ENCODE assay signal across 14 cellular contexts in genomic region chr3:15273214-15273613, GRCh38. TPM values are rescaled to one million over a fixed set of nuclear protein-coding genes. Genes with fewer than 3 reads are reported as not detected.
DNase-seq lines count a peak whose midpoint lies in the region; ATAC-seq and TF ChIP-seq lines count a peak whose summit lies in the region.
"Had no signal": no experiment of that assay in that cellular context is flagged by ENCODE, and none has a peak within 500 bp of the region (broad histone marks: within the 10 kb centered on the region; RNA-seq: fewer than 3 reads in every experiment).

No MANE protein-coding gene starts in this region.

- ATAC-seq in activated CD4-positive, alpha-beta T cell treated with anti-CD3 and anti-CD28 coated beads for 36 hours, result no peak
- ATAC-seq in central memory CD8-positive, alpha-beta T cell (replicated peaks; ENCODE audit: extremely low read depth, poor library complexity, severe bottlenecking), result no peak
- no peak for ATAC-seq in stimulated activated effector memory CD8-positive, alpha-beta T cell treated with anti-CD3 and anti-CD28 coated beads, Interleukin-12 subunit alpha, Interleukin-12 subunit beta, amount 100 ng/mL, for 72 hours
- ATAC-seq in activated CD4-positive, CD25-positive, alpha-beta regulatory T cell treated with anti-CD3 and anti-CD28 coated beads, Interleukin-2, amount 50 U/mL, for 24 hours, result no peak
- ATAC-seq: heart left ventricle, left colon had no signal

- H2AFZ ChIP-seq in OCI-LY3 (ENCODE audit: low read depth, low read length), result no peak overlapping the region
- H2AFZ ChIP-seq: GM23248 had no signal

- no peaks in the 10 kb centered on the region for H3K9me3 Mint-ChIP-seq in activated CD4-positive, alpha-beta T cell treated with anti-CD3 and anti-CD28 coated beads for 36 hours (ENCODE audit: low read depth)
- H3K9me3 Mint-ChIP-seq in central memory CD8-positive, alpha-beta T cell, result no peaks in the 10 kb centered on the region
- no peaks in the 10 kb centered on the region for H3K9me3 Mint-ChIP-seq in stimulated activated effector memory CD8-positive, alpha-beta T cell treated with anti-CD3 and anti-CD28 coated beads, Interleukin-12 subunit alpha, Interleukin-12 subunit beta, amount 100 ng/mL, for 72 hours
- H3K9me3 Mint-ChIP-seq in type B pancreatic cell, result no peaks in the 10 kb centered on the region

- H3K36me3 ChIP-seq in OCI-LY3 (replicated peaks; ENCODE audit: low read depth, low read length), result peaks cover 33% of the 10 kb centered on the region
- H3K36me3 ChIP-seq: brain microvascular endothelial cell, heart left ventricle, tibial artery had no signal

- peak overlapping the region; percentile 76 for H3K4me2 ChIP-seq in OCI-LY3 (ENCODE audit: low read length)

- peak overlapping the region; percentile 62; the same call in 1 of the 2 replicates for H3K9ac ChIP-seq in OCI-LY3 (ENCODE audit: low read length)
- H3K9ac ChIP-seq: GM23248 had no signal

- no peak overlapping the region for H3K4me3 ChIP-seq in OCI-LY3 (ENCODE audit: low read length)
- H3K4me3 ChIP-seq: GM23248, heart left ventricle, tibial artery had no signal

- H3K9me3 ChIP-seq in OCI-LY3 (ENCODE audit: insufficient read depth, low read length), result no peaks in the 10 kb centered on the region
- H3K9me3 ChIP-seq: heart left ventricle, tibial artery had no signal

- no peak for DNase-seq in activated CD4-positive, alpha-beta T cell treated with anti-CD3 and anti-CD28 coated beads for 36 hours
- no peak for DNase-seq in activated CD4-positive, alpha-beta T cell treated with anti-CD3 and anti-CD28 coated beads for 48 hours
- DNase-seq in central memory CD8-positive, alpha-beta T cell (ENCODE audit: low spot score in 2 of 2), result no peak
- DNase-seq in stimulated activated effector memory CD8-positive, alpha-beta T cell treated with anti-CD3 and anti-CD28 coated beads, Interleukin-12 subunit alpha, Interleukin-12 subunit beta, amount 100 ng/mL, for 72 hours (ENCODE audit: low spot score in 2 of 2), result no peak
- DNase-seq in pons (ENCODE audit: low spot score) (no peak), type B pancreatic cell (ENCODE audit: extremely low spot score, unreplicated experiment) (no peak)
- DNase-seq: brain microvascular endothelial cell, DMS 273 treated with DMSO at 0.1 percent for 48 hours, GM23248, left colon, tibial artery had no signal

- H3K27me3 ChIP-seq in OCI-LY3 (ENCODE audit: low read depth, low read length), result no peaks in the 10 kb centered on the region
- H3K27me3 ChIP-seq: brain microvascular endothelial cell, heart left ventricle, tibial artery had no signal

- peaks cover 71% of the 10 kb centered on the region for H3K79me2 ChIP-seq in OCI-LY3 (ENCODE audit: low read length)

- H3K27me3 Mint-ChIP-seq in activated CD4-positive, alpha-beta T cell treated with anti-CD3 and anti-CD28 coated beads for 36 hours, result peaks cover 10% of the 10 kb centered on the region
- no peaks in the 10 kb centered on the region for H3K27me3 Mint-ChIP-seq in central memory CD8-positive, alpha-beta T cell
- H3K27me3 Mint-ChIP-seq in type B pancreatic cell, result no peaks in the 10 kb centered on the region

- TF ChIP-seq CTCF in OCI-LY3 (IDR thresholded peaks at IDR 0.05; ENCODE audit: low read depth, low read length), result no peak
- no peak for TF ChIP-seq CTCF in type B pancreatic cell (conservative IDR thresholded peaks at IDR 0.05)

- peaks cover 63% of the 10 kb centered on the region for H3K4me1 ChIP-seq in OCI-LY3 (ENCODE audit: low read length)

- no peak overlapping the region for H3K4me3 Mint-ChIP-seq in activated CD4-positive, alpha-beta T cell treated with anti-CD3 and anti-CD28 coated beads for 36 hours
- H3K4me3 Mint-ChIP-seq in central memory CD8-positive, alpha-beta T cell, result peak overlapping the region; percentile 41
- no peak overlapping the region for H3K4me3 Mint-ChIP-seq in stimulated activated effector memory CD8-positive, alpha-beta T cell treated with anti-CD3 and anti-CD28 coated beads, Interleukin-12 subunit alpha, Interleukin-12 subunit beta, amount 100 ng/mL, for 72 hours
- no peak overlapping the region for H3K4me3 Mint-ChIP-seq in type B pancreatic cell

- peak overlapping the region; percentile 73 for H3K27ac Mint-ChIP-seq in activated CD4-positive, alpha-beta T cell treated with anti-CD3 and anti-CD28 coated beads for 36 hours
- H3K27ac Mint-ChIP-seq in central memory CD8-positive, alpha-beta T cell (ENCODE audit: low read depth), result peak overlapping the region; percentile 92
- H3K27ac Mint-ChIP-seq in stimulated activated effector memory CD8-positive, alpha-beta T cell treated with anti-CD3 and anti-CD28 coated beads, Interleukin-12 subunit alpha, Interleukin-12 subunit beta, amount 100 ng/mL, for 72 hours, result peak overlapping the region; percentile 69
- H3K27ac Mint-ChIP-seq in type B pancreatic cell, result no peak overlapping the region

- peak overlapping the region; percentile 0; the same call in 1 of the 2 replicates for H3K27ac ChIP-seq in OCI-LY3 (ENCODE audit: low read length)
- H3K27ac ChIP-seq: brain microvascular endothelial cell, GM23248, tibial artery had no signal

- POLR2A ChIA-PET in activated CD4-positive, alpha-beta T cell treated with anti-CD3 and anti-CD28 coated beads for 36 hours (lab: Charles Lee), result interaction anchor here (0.6 kb wide), 1 partner anchor 15 kb away, joined by 3 read pairs; no protein-coding TSS in a partner anchor

- intact Hi-C loops in activated CD4-positive, alpha-beta T cell treated with anti-CD3 and anti-CD28 coated beads for 36 hours (cut with DNase I, micrococcal nuclease), result no loop called here

- H4K20me1 ChIP-seq in OCI-LY3 (ENCODE audit: insufficient read depth, low read length), result peaks cover 39% of the 10 kb centered on the region

- peaks cover 84% of the 10 kb centered on the region for H3K4me1 Mint-ChIP-seq in activated CD4-positive, alpha-beta T cell treated with anti-CD3 and anti-CD28 coated beads for 36 hours
- H3K4me1 Mint-ChIP-seq in central memory CD8-positive, alpha-beta T cell, result peaks cover 86% of the 10 kb centered on the region
- H3K4me1 Mint-ChIP-seq in stimulated activated effector memory CD8-positive, alpha-beta T cell treated with anti-CD3 and anti-CD28 coated beads, Interleukin-12 subunit alpha, Interleukin-12 subunit beta, amount 100 ng/mL, for 72 hours, result peaks cover 90% of the 10 kb centered on the region
- H3K4me1 Mint-ChIP-seq in type B pancreatic cell (ENCODE audit: unreplicated experiment), result no peaks in the 10 kb centered on the region

- CTCF ChIA-PET in activated CD4-positive, alpha-beta T cell treated with anti-CD3 and anti-CD28 coated beads for 36 hours (lab: Charles Lee), result interaction anchor here (0.9 to 1.6 kb wide), 2 partner anchors 27 to 89 kb away, joined by 3 to 6 read pairs; no protein-coding TSS in a partner anchor

- peaks cover 9% of the 10 kb centered on the region for H3K36me3 Mint-ChIP-seq in activated CD4-positive, alpha-beta T cell treated with anti-CD3 and anti-CD28 coated beads for 36 hours (ENCODE audit: low read depth)
- peaks cover 16% of the 10 kb centered on the region for H3K36me3 Mint-ChIP-seq in central memory CD8-positive, alpha-beta T cell (ENCODE audit: insufficient read depth)
- H3K36me3 Mint-ChIP-seq in stimulated activated effector memory CD8-positive, alpha-beta T cell treated with anti-CD3 and anti-CD28 coated beads, Interleukin-12 subunit alpha, Interleukin-12 subunit beta, amount 100 ng/mL, for 72 hours, result peaks cover 35% of the 10 kb centered on the region
- peaks cover 3% of the 10 kb centered on the region for H3K36me3 Mint-ChIP-seq in type B pancreatic cell

RNA-seq across cellular contexts. Expression of gene SH3BP5, which starts 59.2 kb away (rescaled TPM):
- 1 to 10 TPM; 8.9 to 9.4 TPM for total RNA-seq in activated CD4-positive, alpha-beta T cell treated with anti-CD3 and anti-CD28 coated beads for 36 hours
- total RNA-seq in type B pancreatic cell (ENCODE audit: low replicate concordance), result 31.2 and 33.4 TPM in 2 replicates
